ENCODE assay signal across 36 cellular contexts in genomic region chr2:232341061-232341738, GRCh38. TPM values are rescaled to one million over a fixed set of nuclear protein-coding genes. Genes with fewer than 3 reads are reported as not detected.
DNase-seq lines count a peak whose midpoint lies in the region; ATAC-seq and TF ChIP-seq lines count a peak whose summit lies in the region.
"Had no signal": no experiment of that assay in that cellular context is flagged by ENCODE, and none has a peak within 500 bp of the region (broad histone marks: within the 10 kb centered on the region; RNA-seq: fewer than 3 reads in every experiment).

No MANE protein-coding gene starts in this region.

- POLR2A ChIA-PET in WTC11 (lab: Charles Lee): no interaction called here

- ATAC-seq in Right ventricle myocardium superior (ENCODE audit: poor library complexity) (no peak), WTC11 (no peak), sciatic nerve (no peak)
- ATAC-seq: activated T-cell treated with anti-CD3 and anti-CD28 coated beads, Interleukin-2, amount 50 U/mL, for 4 hours; CD8-positive, alpha-beta T cell; left lobe of liver; naive thymus-derived CD8-positive, alpha-beta T cell had no signal

- DNase-seq in DMS53 (lab: John Stamatoyannopoulos, UW) (peak; percentile 8), DMS53 treated with DMSO at 0.1 percent for 48 hours (lab: John Stamatoyannopoulos, UW; ENCODE audit: unreplicated experiment) (no peak), Right ventricle myocardium superior (peak; percentile 8), right atrium auricular region (ENCODE audit: low spot score) (no peak), WTC11 (ENCODE audit: low spot score) (peak; percentile 5), sciatic nerve (ENCODE audit: low spot score) (peak; percentile 39), SJCRH30 (no peak)
- no peak for DNase-seq in stimulated activated CD4-positive, alpha-beta T cell treated with anti-CD3 and anti-CD28 coated beads, Interleukin-15, amount 100 ng/mL, for 24 hours
- DNase-seq: activated T-cell treated with anti-CD3 and anti-CD28 coated beads, Interleukin-2, amount 50 U/mL, for 4 hours; CD8-positive, alpha-beta T cell; DMS 273 treated with DMSO at 0.1 percent for 48 hours; foreskin melanocyte; GDM1; GOT3; MG63; NCI-H1105 treated with DMSO at 0.1 percent for 48 hours; NCI-H2029; NCI-H2227 treated with DMSO at 0.1 percent for 48 hours; NCI-H748 treated with DMSO at 0.1 percent for 48 hours; SK-N-SH; stimulated activated CD4-positive, alpha-beta T cell treated with anti-CD3 and anti-CD28 coated beads, Interleukin-2, amount 100 ng/mL, for 24 hours had no signal

- no peaks in the 10 kb centered on the region for H3K27me3 ChIP-seq in right atrium auricular region
- H3K27me3 ChIP-seq in SJCRH30: no peaks in the 10 kb centered on the region
- H3K27me3 ChIP-seq: cardiac muscle cell, esophagus muscularis mucosa, MG63, tibial nerve had no signal

- H3K4me1 ChIP-seq in right atrium auricular region: no peaks in the 10 kb centered on the region
- H3K4me1 ChIP-seq in SJCRH30: no peaks in the 10 kb centered on the region
- H3K4me1 ChIP-seq: esophagus muscularis mucosa, tibial nerve had no signal

- CTCF ChIA-PET in WTC11 (lab: Charles Lee): interaction anchor here (0.6 to 6.1 kb wide), 8 partner anchors 9 to 416 kb away, joined by 3 to 78 read pairs (median 4); no protein-coding TSS in a partner anchor

- H3K27ac Mint-ChIP-seq in WTC11: no peak overlapping the region
- H3K27ac Mint-ChIP-seq: activated naive CD4-positive, alpha-beta T cell treated with anti-CD3 and anti-CD28 coated beads, Interleukin-2, amount 50 U/mL, for 24 hours; B cell; IgD-negative memory B cell; mesothelial cell of epicardium; T-helper 1 cell treated with Interleukin-12 subunit alpha and Interleukin-12 subunit beta and Interleukin-4 antibody, amounts not matched to agents 30 μg/mL and 1 μg/mL, for 36 hours had no signal

- H3K4me3 Mint-ChIP-seq in WTC11: no peak overlapping the region
- H3K4me3 Mint-ChIP-seq: activated naive CD4-positive, alpha-beta T cell treated with anti-CD3 and anti-CD28 coated beads, Interleukin-2, amount 50 U/mL, for 24 hours; activated T-cell treated with anti-CD3 and anti-CD28 coated beads, Interleukin-2, amount 50 U/mL, for 4 hours; B cell; CD8-positive, alpha-beta T cell; IgD-negative memory B cell; mesothelial cell of epicardium; naive thymus-derived CD8-positive, alpha-beta T cell; T-helper 1 cell treated with Interleukin-12 subunit alpha and Interleukin-12 subunit beta and Interleukin-4 antibody, amounts not matched to agents 30 μg/mL and 1 μg/mL, for 36 hours had no signal

- H3K27ac ChIP-seq in right atrium auricular region (no peak overlapping the region), SJCRH30 (no peak overlapping the region)
- H3K27ac ChIP-seq: cardiac muscle cell, esophagus muscularis mucosa, skin epidermis, tibial nerve had no signal

- H3K4me3 ChIP-seq in right atrium auricular region: no peak overlapping the region
- H3K4me3 ChIP-seq in SJCRH30: no peak overlapping the region
- H3K4me3 ChIP-seq: cardiac muscle cell, esophagus muscularis mucosa, MG63, skin epidermis, tibial nerve had no signal

- H3K36me3 ChIP-seq in right atrium auricular region (no peaks in the 10 kb centered on the region), SJCRH30 (no peaks in the 10 kb centered on the region)
- H3K36me3 ChIP-seq: cardiac muscle cell, MG63 had no signal

- H3K4me1 Mint-ChIP-seq in WTC11: peaks cover 3% of the 10 kb centered on the region
- H3K4me1 Mint-ChIP-seq: B cell, IgD-negative memory B cell had no signal

- no peaks in the 10 kb centered on the region; the same call in 1 of the 2 replicates for H3K27me3 Mint-ChIP-seq in WTC11 (ENCODE audit: low read depth)
- H3K27me3 Mint-ChIP-seq: activated naive CD4-positive, alpha-beta T cell treated with anti-CD3 and anti-CD28 coated beads, Interleukin-2, amount 50 U/mL, for 24 hours; B cell; IgD-negative memory B cell; naive thymus-derived CD8-positive, alpha-beta T cell had no signal

- no peaks in the 10 kb centered on the region for H3K9me3 Mint-ChIP-seq in WTC11
- H3K9me3 Mint-ChIP-seq: activated naive CD4-positive, alpha-beta T cell treated with anti-CD3 and anti-CD28 coated beads, Interleukin-2, amount 50 U/mL, for 24 hours; activated T-cell treated with anti-CD3 and anti-CD28 coated beads, Interleukin-2, amount 50 U/mL, for 4 hours; CD8-positive, alpha-beta T cell; IgD-negative memory B cell; mesothelial cell of epicardium; T-helper 1 cell treated with Interleukin-12 subunit alpha and Interleukin-12 subunit beta and Interleukin-4 antibody, amounts not matched to agents 30 μg/mL and 1 μg/mL, for 36 hours had no signal

- intact Hi-C loops in Right ventricle myocardium superior (cut with DNase I) (no loop called here), sciatic nerve (cut with DNase I) (no loop called here)

- H3K9me3 ChIP-seq in right atrium auricular region: no peaks in the 10 kb centered on the region
- H3K9me3 ChIP-seq in SJCRH30 (replicated peaks): no peaks in the 10 kb centered on the region
- H3K9me3 ChIP-seq: MG63, SK-N-SH had no signal

- no peaks in the 10 kb centered on the region for H3K36me3 Mint-ChIP-seq in WTC11
- H3K36me3 Mint-ChIP-seq: activated naive CD4-positive, alpha-beta T cell treated with anti-CD3 and anti-CD28 coated beads, Interleukin-2, amount 50 U/mL, for 24 hours; IgD-negative memory B cell; naive thymus-derived CD8-positive, alpha-beta T cell had no signal

- TF ChIP-seq CTCF in right atrium auricular region (IDR thresholded peaks at IDR 0.05) (no peak), WTC11 (IDR thresholded peaks at IDR 0.05) (no peak)

TF ChIP-seq in WTC11, 78 proteins besides CTCF, POLR2A, EP300 and RAD21 (continues in another document):
- no peak for TF ChIP-seq AR (CRISPR knock-in tag; IDR thresholded peaks at IDR 0.05)
- TF ChIP-seq, protein P1, sequence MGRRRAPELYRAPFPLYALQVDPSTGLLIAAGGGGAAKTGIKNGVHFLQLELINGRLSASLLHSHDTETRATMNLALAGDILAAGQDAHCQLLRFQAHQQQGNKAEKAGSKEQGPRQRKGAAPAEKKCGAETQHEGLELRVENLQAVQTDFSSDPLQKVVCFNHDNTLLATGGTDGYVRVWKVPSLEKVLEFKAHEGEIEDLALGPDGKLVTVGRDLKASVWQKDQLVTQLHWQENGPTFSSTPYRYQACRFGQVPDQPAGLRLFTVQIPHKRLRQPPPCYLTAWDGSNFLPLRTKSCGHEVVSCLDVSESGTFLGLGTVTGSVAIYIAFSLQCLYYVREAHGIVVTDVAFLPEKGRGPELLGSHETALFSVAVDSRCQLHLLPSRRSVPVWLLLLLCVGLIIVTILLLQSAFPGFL (CRISPR knock-in tag; IDR thresholded peaks at IDR 0.05; ENCODE audit: borderline replicate concordance): no peak
- no peak for TF ChIP-seq ZNF416 (CRISPR knock-in tag; IDR thresholded peaks at IDR 0.05)
- no peak for TF ChIP-seq SMAD3 (CRISPR knock-in tag; IDR thresholded peaks at IDR 0.05; ENCODE audit: borderline replicate concordance)
- no peak for TF ChIP-seq MXD4 (CRISPR knock-in tag; IDR thresholded peaks at IDR 0.05; ENCODE audit: borderline replicate concordance)
- TF ChIP-seq IRF2 (CRISPR knock-in tag; IDR thresholded peaks at IDR 0.05; ENCODE audit: borderline replicate concordance, low read depth): no peak
- no peak for TF ChIP-seq NR1H2 (CRISPR knock-in tag; IDR thresholded peaks at IDR 0.05)
- TF ChIP-seq ZMAT4 (CRISPR knock-in tag; IDR thresholded peaks at IDR 0.05): no peak
- TF ChIP-seq JUN (CRISPR knock-in tag; IDR thresholded peaks at IDR 0.05): no peak
- TF ChIP-seq USF1 (CRISPR knock-in tag; IDR thresholded peaks at IDR 0.05): no peak

RNA-seq across cellular contexts. Expression of gene ALPP, which starts 37.4 kb away (rescaled TPM):
- not detected for total RNA-seq in Right ventricle myocardium superior
- not detected for total RNA-seq in right atrium auricular region
- 0.14 to 0.20 TPM (median 0.14 TPM) in 3 replicates for total RNA-seq in WTC11 (2021)
- not detected for total RNA-seq in sciatic nerve
- total RNA-seq in SJCRH30 (2014; rRNA removed; shearing (Covaris generic)): 0.08 TPM in 1 of 2 replicates, not detected in the other
- total RNA-seq: activated CD8-positive, alpha-beta memory T cell treated with anti-CD3 and anti-CD28 coated beads for 36 hours; activated T-cell treated with anti-CD3 and anti-CD28 coated beads, Interleukin-2, amount 50 U/mL, for 4 hours; aorta; B cell; cardiac muscle cell; CD8-positive, alpha-beta T cell; mesothelial cell of epicardium; naive thymus-derived CD8-positive, alpha-beta T cell; osteoblast; RPMI7951; tibial nerve had no signal

Comparison
In these comparisons a context has a peak if more than half of its experiments do, and no peak if none do; other contexts are left out.
1. DNase-seq: peak in DMS53 (single experiment), Right ventricle myocardium superior (single experiment), WTC11 (single experiment) and sciatic nerve (single experiment); none in DMS53 treated with DMSO at 0.1 percent for 48 hours (single experiment), right atrium auricular region (single experiment), stimulated activated CD4-positive, alpha-beta T cell treated with anti-CD3 and anti-CD28 coated beads, Interleukin-15, amount 100 ng/mL, for 24 hours (single experiment) and SJCRH30 (0 of 2).